20 cellular contexts compared by ENCODE assay signal in genomic region chr2:223523541-223523940, GRCh38.
DNase-seq lines count a peak whose midpoint lies in the region; ATAC-seq and TF ChIP-seq lines count a peak whose summit lies in the region.
"Had no signal": no experiment of that assay in that cellular context is flagged by ENCODE, and none has a peak within 500 bp of the region (broad histone marks: within the 10 kb centered on the region; RNA-seq: fewer than 3 reads in every experiment).

No MANE protein-coding gene starts in this region.

- H3K27ac ChIP-seq in PC-3 (ENCODE audit: low read length) (no peak overlapping the region), mesendoderm (ENCODE audit: low read depth, low read length) (no peak overlapping the region)
- H3K27ac ChIP-seq: right atrium auricular region, testis had no signal

- POLR2A ChIA-PET in PC-3 (lab: Charles Lee; ENCODE audit: unreplicated experiment): no interaction called here

- no peaks in the 10 kb centered on the region for H4K20me1 ChIP-seq in PC-3 (ENCODE audit: low read length)

- peak; percentile 40; the same call in 1 of the 2 replicates for ATAC-seq in PC-3
- ATAC-seq: left ventricle myocardium superior; stimulated activated effector memory CD8-positive, alpha-beta T cell treated with anti-CD3 and anti-CD28 coated beads, Interleukin-12 subunit alpha, Interleukin-12 subunit beta, amount 100 ng/mL, for 72 hours had no signal

- intact Hi-C loops in PC-3 (cut with micrococcal nuclease): no loop called here

- CTCF ChIA-PET in PC-3 (lab: Charles Lee): no interaction called here

- TF ChIP-seq CTCF in PC-3 (conservative IDR thresholded peaks at IDR 0.05; ENCODE audit: low read depth, low read length) (no peak), epithelial cell of esophagus (IDR thresholded peaks at IDR 0.05; ENCODE audit: insufficient read depth, low read depth, low read length, missing control alignments) (no peak)

- no CpG with 5 or more reads among the region's 2 CpGs for WGBS in mesendoderm (ENCODE audit: extremely low coverage, insufficient coverage, low lambda C conversion rate)

- no peak overlapping the region for H3K4me2 ChIP-seq in PC-3 (ENCODE audit: low read length)
- H3K4me2 ChIP-seq in mesendoderm (ENCODE audit: low read length): no peak overlapping the region

- H3K9me3 ChIP-seq in PC-3 (ENCODE audit: low read length): no peaks in the 10 kb centered on the region
- H3K9me3 ChIP-seq: HAP-1, right atrium auricular region, testis had no signal

- H3K18ac ChIP-seq in mesendoderm (ENCODE audit: low read length): no peak overlapping the region

- H2BK120ac ChIP-seq in mesendoderm (ENCODE audit: low read depth, low read length): no peak overlapping the region

- H3K27me3 ChIP-seq in PC-3 (ENCODE audit: low read length): no peaks in the 10 kb centered on the region
- H3K27me3 ChIP-seq in mesendoderm (ENCODE audit: insufficient read depth, low read length, poor library complexity): no peaks in the 10 kb centered on the region
- H3K27me3 ChIP-seq: right atrium auricular region, testis had no signal

- H3K4me3 ChIP-seq in PC-3 (ENCODE audit: low read length) (no peak overlapping the region), epithelial cell of esophagus (ENCODE audit: low read length) (no peak overlapping the region), mesendoderm (ENCODE audit: low read length) (no peak overlapping the region)
- H3K4me3 ChIP-seq: HAP-1, right atrium auricular region, testis had no signal

- no peaks in the 10 kb centered on the region for H3K79me1 ChIP-seq in mesendoderm (ENCODE audit: low read length)

- H3K36me3 ChIP-seq in PC-3 (ENCODE audit: low read depth, low read length): no peaks in the 10 kb centered on the region
- H3K36me3 ChIP-seq in mesendoderm (ENCODE audit: control insufficient read depth, insufficient read depth, low read length): no peaks in the 10 kb centered on the region
- H3K36me3 ChIP-seq: HAP-1, right atrium auricular region had no signal

- no peak overlapping the region for H2AK5ac ChIP-seq in mesendoderm (ENCODE audit: low read length)

- no peak overlapping the region for H3K4ac ChIP-seq in mesendoderm (ENCODE audit: low read depth, low read length)

- DNase-seq in ELR (ENCODE audit: low read depth): peak; percentile 65
- DNase-seq in PC-3: peak; percentile 50
- DNase-seq in epithelial cell of esophagus (ENCODE audit: low read depth): peak; percentile 84
- peak; percentile 40 for DNase-seq in kidney tubule cell (ENCODE audit: low spot score)
- DNase-seq in NOMO-1 (lab: John Stamatoyannopoulos, UW; ENCODE audit: unreplicated experiment in 2 of 2): no peak
- DNase-seq in midbrain (lab: John Stamatoyannopoulos, UW): no peak
- DNase-seq in GDM1 (lab: John Stamatoyannopoulos, UW): no peak
- no peak for DNase-seq in mesendoderm
- DNase-seq: activated CD4-positive, alpha-beta T cell treated with anti-CD3 and anti-CD28 coated beads, Interleukin-2, amount 50 U/mL, for 4 hours; activated naive CD4-positive, alpha-beta T cell treated with Interleukin-2 at 50 U/mL for 16 hours; activated T-cell treated with anti-CD3 and anti-CD28 coated beads for 4 hours; aorta; CD4-positive, alpha-beta T cell; left ventricle myocardium superior; NCI-H1930; NK-92 treated with Interleukin-12 subunit alpha and Interleukin-12 subunit beta, amount 100 ng/mL, for 24 hours; testis had no signal

- no peak overlapping the region for H2BK15ac ChIP-seq in mesendoderm (replicated peaks; ENCODE audit: low read depth)

- H3K9ac ChIP-seq in PC-3 (ENCODE audit: low read length) (no peak overlapping the region), mesendoderm (ENCODE audit: low read length) (no peak overlapping the region)

- no peaks in the 10 kb centered on the region for H3K79me2 ChIP-seq in PC-3 (ENCODE audit: low read length)
- H3K79me2 ChIP-seq in mesendoderm (ENCODE audit: control insufficient read depth, insufficient read depth, low read length): no peaks in the 10 kb centered on the region

- no peaks in the 10 kb centered on the region for H3F3A ChIP-seq in PC-3 (ENCODE audit: low read length, unreplicated experiment)

- no peak overlapping the region for H3K23ac ChIP-seq in mesendoderm (ENCODE audit: low read length)

- no peak overlapping the region for H2AFZ ChIP-seq in PC-3 (ENCODE audit: low read length)

- H3K4me1 ChIP-seq in PC-3 (ENCODE audit: insufficient read depth, low read length): peaks cover 4% of the 10 kb centered on the region; the same call in 1 of the 2 replicates
- H3K4me1 ChIP-seq in mesendoderm (ENCODE audit: control insufficient read depth, low read depth, low read length): no peaks in the 10 kb centered on the region
- H3K4me1 ChIP-seq: HAP-1, testis had no signal

- H4K8ac ChIP-seq in mesendoderm (ENCODE audit: low read depth, low read length): no peak overlapping the region

- no peak overlapping the region for H3K56ac ChIP-seq in mesendoderm (ENCODE audit: low read length)

- no TSS peak for BruUV-seq in PC-3 (replicated peaks; lab: Mats Ljungman, UMichigan)

- no peak overlapping the region for H2BK5ac ChIP-seq in mesendoderm (ENCODE audit: low read length)

- H3K9me2 ChIP-seq in PC-3 (replicated peaks; ENCODE audit: low read length): no peaks in the 10 kb centered on the region

- no peak overlapping the region for H4K5ac ChIP-seq in mesendoderm (ENCODE audit: low read length)

Comparison
In these comparisons a context has a peak if more than half of its experiments do, and no peak if none do; other contexts are left out.
1. DNase-seq: peak in ELR (single experiment), PC-3 (single experiment), epithelial cell of esophagus (single experiment) and kidney tubule cell (single experiment); none in NOMO-1 (0 of 2), midbrain (single experiment), GDM1 (single experiment) and mesendoderm (single experiment).